ENCODE assay signal across 30 cellular contexts in genomic region chr16:21223787-21224186, GRCh38. TPM values are rescaled to one million over a fixed set of nuclear protein-coding genes. Genes with fewer than 3 reads are reported as not detected.
"Had no signal": no experiment of that assay in that cellular context is flagged by ENCODE, and none has a peak within 500 bp of the region (broad histone marks: within the 10 kb centered on the region; RNA-seq: fewer than 3 reads in every experiment).

No MANE protein-coding gene starts in this region.

- DNase-seq: activated B cell treated with CpG ODN at 0.5 μM for 24 hours; activated CD4-positive, alpha-beta T cell treated with anti-CD3 and anti-CD28 coated beads for 36 hours; activated CD4-positive, alpha-beta T cell treated with anti-CD3 and anti-CD28 coated beads, Interleukin-2, amount 50 U/mL, for 4 hours; activated CD8-positive, alpha-beta memory T cell treated with anti-CD3 and anti-CD28 coated beads for 24 hours; activated CD8-positive, alpha-beta memory T cell treated with anti-CD3 and anti-CD28 coated beads, Interleukin-2, amount 50 U/mL, for 48 hours; activated naive CD4-positive, alpha-beta T cell; activated naive CD8-positive, alpha-beta T cell treated with anti-CD3 and anti-CD28 coated beads for 36 hours; activated T-cell treated with anti-CD3 and anti-CD28 coated beads, Interleukin-2, amount 50 U/mL, for 4 hours; central memory CD4-positive, alpha-beta T cell; effector memory CD4-positive, alpha-beta T cell; foreskin melanocyte; hippocampal formation; nephron progenitor cell; retina; sigmoid colon; stimulated activated CD4-positive, alpha-beta T cell treated with anti-CD3 and anti-CD28 coated beads, Interleukin-15, amount 100 ng/mL, for 24 hours; stimulated activated CD8-positive, alpha-beta memory T cell treated with anti-CD3 and anti-CD28 coated beads, Interleukin-4, amount 100 ng/mL, for 48 hours; stimulated activated naive B cell treated with anti-CD40 and anti-IgM and Interleukin-4, amounts not matched to agents 10 μg/mL and 1 μg/mL and 100 μg/mL, for 72 hours; T-helper 9 cell; uterus had no signal

- H3K4me3 Mint-ChIP-seq: activated B cell treated with CpG ODN at 0.5 μM for 24 hours; activated CD4-positive, alpha-beta T cell treated with anti-CD3 and anti-CD28 coated beads for 36 hours; activated naive CD8-positive, alpha-beta T cell treated with anti-CD3 and anti-CD28 coated beads for 36 hours; activated T-cell treated with anti-CD3 and anti-CD28 coated beads, Interleukin-2, amount 50 U/mL, for 4 hours; memory B cell; nephron progenitor cell; stimulated activated naive B cell treated with anti-CD40 and anti-IgM and Interleukin-4, amounts not matched to agents 10 μg/mL and 1 μg/mL and 100 μg/mL, for 72 hours had no signal

- H3K36me3 Mint-ChIP-seq: activated naive CD8-positive, alpha-beta T cell treated with anti-CD3 and anti-CD28 coated beads for 36 hours; memory B cell; stimulated activated naive B cell treated with anti-CD40 and anti-IgM and Interleukin-4, amounts not matched to agents 10 μg/mL and 1 μg/mL and 100 μg/mL, for 72 hours had no signal

- H3K27me3 ChIP-seq: uterus had no signal

- H3K4me1 ChIP-seq: sigmoid colon, uterus had no signal

- H3K9me3 ChIP-seq: sigmoid colon, uterus had no signal

- H3K9me3 Mint-ChIP-seq: activated B cell treated with CpG ODN at 0.5 μM for 24 hours; activated naive CD8-positive, alpha-beta T cell treated with anti-CD3 and anti-CD28 coated beads for 36 hours; activated T-cell treated with anti-CD3 and anti-CD28 coated beads, Interleukin-2, amount 50 U/mL, for 4 hours; activated T-helper 2 cell treated with anti-CD3 and anti-CD28 coated beads, Interferon-gamma antibody, Interleukin-2, Interleukin-4, amounts not matched to agents 10 μg/mL and 5 μg/mL and 100 μg/mL, durations not matched to agents 14 hours and 24 hours and 36 hours; memory B cell; stimulated activated naive B cell treated with anti-CD40 and anti-IgM and Interleukin-4, amounts not matched to agents 10 μg/mL and 1 μg/mL and 100 μg/mL, for 72 hours had no signal

- H3K27ac Mint-ChIP-seq: activated B cell treated with CpG ODN at 0.5 μM for 24 hours; activated CD4-positive, alpha-beta T cell treated with anti-CD3 and anti-CD28 coated beads for 36 hours; activated naive CD8-positive, alpha-beta T cell treated with anti-CD3 and anti-CD28 coated beads for 36 hours; activated T-helper 2 cell treated with anti-CD3 and anti-CD28 coated beads, Interferon-gamma antibody, Interleukin-2, Interleukin-4, amounts not matched to agents 10 μg/mL and 5 μg/mL and 100 μg/mL, durations not matched to agents 14 hours and 24 hours and 36 hours; memory B cell; nephron progenitor cell; stimulated activated naive B cell treated with anti-CD40 and anti-IgM and Interleukin-4, amounts not matched to agents 10 μg/mL and 1 μg/mL and 100 μg/mL, for 72 hours had no signal

- H3K36me3 ChIP-seq: sigmoid colon, uterus had no signal

- H3K27ac ChIP-seq: sigmoid colon, uterus had no signal

- H3K4me3 ChIP-seq: sigmoid colon, smooth muscle cell, uterus had no signal

- ATAC-seq: activated CD4-positive, alpha-beta T cell treated with anti-CD3 and anti-CD28 coated beads for 36 hours; activated T-cell treated with anti-CD3 and anti-CD28 coated beads, Interleukin-2, amount 50 U/mL, for 4 hours; esophagus mucosa; stimulated activated naive B cell treated with anti-CD40 and anti-IgM and Interleukin-4, amounts not matched to agents 10 μg/mL and 1 μg/mL and 100 μg/mL, for 72 hours had no signal

- H3K4me2 ChIP-seq: smooth muscle cell had no signal

RNA-seq across cellular contexts. Expression of gene ANKS4B, which starts 9.7 kb away (rescaled TPM):
- total RNA-seq: activated B cell treated with CpG ODN at 0.5 μM for 24 hours; activated CD4-positive, alpha-beta T cell treated with anti-CD3 and anti-CD28 coated beads for 36 hours; activated naive CD8-positive, alpha-beta T cell treated with anti-CD3 and anti-CD28 coated beads for 36 hours; activated T-cell treated with anti-CD3 and anti-CD28 coated beads, Interleukin-2, amount 50 U/mL, for 4 hours; activated T-helper 2 cell treated with anti-CD3 and anti-CD28 coated beads, Interferon-gamma antibody, Interleukin-2, Interleukin-4, amounts not matched to agents 10 μg/mL and 5 μg/mL and 100 μg/mL, durations not matched to agents 14 hours and 24 hours and 36 hours; astrocyte; dermis microvascular lymphatic vessel endothelial cell; endothelial cell of umbilical vein; esophagus mucosa; mononuclear cell; posterior vena cava; smooth muscle cell; temporal lobe; uterus had no signal
- polyA plus RNA-seq: endothelial cell of umbilical vein, smooth muscle cell had no signal

RNA-seq across cellular contexts. Expression of gene ZP2, which starts 12.4 kb away (rescaled TPM):
- total RNA-seq: activated B cell treated with CpG ODN at 0.5 μM for 24 hours; activated CD4-positive, alpha-beta T cell treated with anti-CD3 and anti-CD28 coated beads for 36 hours; activated naive CD8-positive, alpha-beta T cell treated with anti-CD3 and anti-CD28 coated beads for 36 hours; activated T-cell treated with anti-CD3 and anti-CD28 coated beads, Interleukin-2, amount 50 U/mL, for 4 hours; activated T-helper 2 cell treated with anti-CD3 and anti-CD28 coated beads, Interferon-gamma antibody, Interleukin-2, Interleukin-4, amounts not matched to agents 10 μg/mL and 5 μg/mL and 100 μg/mL, durations not matched to agents 14 hours and 24 hours and 36 hours; astrocyte; dermis microvascular lymphatic vessel endothelial cell; endothelial cell of umbilical vein; esophagus mucosa; mononuclear cell; posterior vena cava; sigmoid colon; smooth muscle cell; temporal lobe had no signal
- polyA plus RNA-seq: endothelial cell of umbilical vein, smooth muscle cell had no signal

RNA-seq across cellular contexts. Expression of gene CRYM, which starts 54.3 kb away (rescaled TPM):
- total RNA-seq: activated CD4-positive, alpha-beta T cell treated with anti-CD3 and anti-CD28 coated beads for 36 hours; activated naive CD8-positive, alpha-beta T cell treated with anti-CD3 and anti-CD28 coated beads for 36 hours; activated T-cell treated with anti-CD3 and anti-CD28 coated beads, Interleukin-2, amount 50 U/mL, for 4 hours; activated T-helper 2 cell treated with anti-CD3 and anti-CD28 coated beads, Interferon-gamma antibody, Interleukin-2, Interleukin-4, amounts not matched to agents 10 μg/mL and 5 μg/mL and 100 μg/mL, durations not matched to agents 14 hours and 24 hours and 36 hours; endothelial cell of umbilical vein; smooth muscle cell had no signal
- polyA plus RNA-seq: endothelial cell of umbilical vein, smooth muscle cell had no signal
